18 cellular contexts compared by ENCODE assay signal in the genomic region with DNA sequence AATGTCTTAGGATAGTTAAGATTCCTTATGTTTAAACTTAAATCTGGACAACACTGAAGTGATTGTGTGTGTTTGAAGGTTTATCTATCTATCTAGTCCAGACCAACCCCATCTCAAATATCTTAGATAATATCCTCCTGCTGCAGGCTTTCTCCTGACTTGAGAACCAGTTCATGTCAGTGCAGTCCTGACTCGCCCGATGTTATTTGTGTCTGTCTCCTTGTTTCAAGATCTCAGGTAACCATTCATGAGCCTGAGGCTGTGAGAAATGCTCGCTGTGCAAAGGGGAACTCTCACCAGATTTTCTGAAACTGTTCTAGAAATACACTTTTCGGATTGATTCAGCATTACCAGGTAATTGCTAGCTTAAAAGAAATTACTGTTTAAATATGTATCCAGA.
"Had no signal": no experiment of that assay in that cellular context is flagged by ENCODE, and none has a peak within 500 bp of the region (broad histone marks: within the 10 kb centered on the region; RNA-seq: fewer than 3 reads in every experiment).

No MANE protein-coding gene starts in this region.

- H3K36me3 Mint-ChIP-seq: activated CD8-positive, alpha-beta memory T cell treated with anti-CD3 and anti-CD28 coated beads, Interleukin-2, amount 10 ng/mL, durations not matched to agents 7 days and 5 days; activated naive CD4-positive, alpha-beta T cell treated with anti-CD3 and anti-CD28 coated beads, Interleukin-2, amount 50 U/mL, for 72 hours had no signal

- FAIRE-seq: pancreas had no signal

- DNase-seq: activated CD4-positive, alpha-beta T cell treated with anti-CD3 and anti-CD28 coated beads, Interleukin-2, amount 50 U/mL, for 4 hours; activated CD8-positive, alpha-beta memory T cell treated with anti-CD3 and anti-CD28 coated beads, Interleukin-2, amount 10 ng/mL, durations not matched to agents 7 days and 5 days; activated effector memory CD4-positive, alpha-beta T cell treated with anti-CD3 and anti-CD28 coated beads, Interleukin-2, amount 50 U/mL, for 16 hours; activated T-cell treated with anti-CD3 and anti-CD28 coated beads, Interleukin-2, amount 50 U/mL, for 24 hours; amniotic stem cell; left lung; mucosa of descending colon; pancreas; retina; stimulated activated CD4-positive, alpha-beta T cell treated with anti-CD3 and anti-CD28 coated beads, Interleukin-4, amount 100 ng/mL, for 1 hour; stimulated activated CD8-positive, alpha-beta memory T cell treated with anti-CD3 and anti-CD28 coated beads, Interleukin-4, amount 100 ng/mL, for 48 hours had no signal

- H3K4me3 Mint-ChIP-seq: activated CD8-positive, alpha-beta memory T cell treated with anti-CD3 and anti-CD28 coated beads, Interleukin-2, amount 10 ng/mL, durations not matched to agents 7 days and 5 days; dendritic cell treated with granulocyte-macrophage colony-stimulating factor and Interleukin-4, amounts not matched to agents 40 ng/mL and 50 ng/mL, for 4 days; T-helper 1 cell treated with Interleukin-12 subunit alpha and Interleukin-12 subunit beta and Interleukin-4 antibody, amounts not matched to agents 30 μg/mL and 1 μg/mL, for 36 hours had no signal

- H3K9me3 Mint-ChIP-seq: activated naive CD4-positive, alpha-beta T cell treated with anti-CD3 and anti-CD28 coated beads, Interleukin-2, amount 50 U/mL, for 72 hours; activated T-cell treated with anti-CD3 and anti-CD28 coated beads, Interleukin-2, amount 50 U/mL, for 24 hours; dendritic cell treated with granulocyte-macrophage colony-stimulating factor and Interleukin-4, amounts not matched to agents 40 ng/mL and 50 ng/mL, for 4 days; nephron; stimulated activated naive CD8-positive, alpha-beta T cell treated with anti-CD3 and anti-CD28 coated beads, Interleukin-15, Interleukin-2, amounts not matched to agents 100 ng/mL and 50 ng/mL, for 24 hours; T-helper 1 cell treated with Interleukin-12 subunit alpha and Interleukin-12 subunit beta and Interleukin-4 antibody, amounts not matched to agents 30 μg/mL and 1 μg/mL, for 36 hours had no signal

- ATAC-seq: activated CD8-positive, alpha-beta memory T cell treated with anti-CD3 and anti-CD28 coated beads, Interleukin-2, amount 10 ng/mL, durations not matched to agents 7 days and 5 days; activated naive CD4-positive, alpha-beta T cell treated with anti-CD3 and anti-CD28 coated beads, Interleukin-2, amount 50 U/mL, for 72 hours; body of pancreas; esophagus mucosa; mucosa of descending colon had no signal

- H3K27ac Mint-ChIP-seq: activated CD8-positive, alpha-beta memory T cell treated with anti-CD3 and anti-CD28 coated beads, Interleukin-2, amount 10 ng/mL, durations not matched to agents 7 days and 5 days; activated naive CD4-positive, alpha-beta T cell treated with anti-CD3 and anti-CD28 coated beads, Interleukin-2, amount 50 U/mL, for 72 hours; activated T-cell treated with anti-CD3 and anti-CD28 coated beads, Interleukin-2, amount 50 U/mL, for 24 hours; dendritic cell treated with granulocyte-macrophage colony-stimulating factor and Interleukin-4, amounts not matched to agents 40 ng/mL and 50 ng/mL, for 4 days; nephron; stimulated activated naive CD8-positive, alpha-beta T cell treated with anti-CD3 and anti-CD28 coated beads, Interleukin-15, Interleukin-2, amounts not matched to agents 100 ng/mL and 50 ng/mL, for 24 hours; T-helper 1 cell treated with Interleukin-12 subunit alpha and Interleukin-12 subunit beta and Interleukin-4 antibody, amounts not matched to agents 30 μg/mL and 1 μg/mL, for 36 hours had no signal
